Comparison of ENCODE assay signal across 8 cellular contexts in genomic region chr1:77900687-77901293, GRCh38. TPM values are rescaled to one million over a fixed set of nuclear protein-coding genes. Genes with fewer than 3 reads are reported as not detected.
DNase-seq lines count a peak whose midpoint lies in the region; ATAC-seq and TF ChIP-seq lines count a peak whose summit lies in the region.

No MANE protein-coding gene starts in this region.

- H3K27ac ChIP-seq in Karpas-422 (ENCODE audit: low read length) (no peak overlapping the region), SJCRH30 (no peak overlapping the region)

- no peak overlapping the region for H3K9ac ChIP-seq in Karpas-422 (ENCODE audit: low read length)

- H4K20me1 ChIP-seq in Karpas-422 (ENCODE audit: insufficient read depth, low read depth, low read length) = no peaks in the 10 kb centered on the region

- peak; percentile 70 for TF ChIP-seq CTCF in fibroblast of mammary gland (conservative IDR thresholded peaks at IDR 0.05; ENCODE audit: control insufficient read depth, insufficient read depth, low read depth, low read length)

- no peaks in the 10 kb centered on the region for H3K79me2 ChIP-seq in Karpas-422 (ENCODE audit: low read length)

- no peaks in the 10 kb centered on the region for H3K9me3 ChIP-seq in Karpas-422 (ENCODE audit: low read length)
- H3K9me3 ChIP-seq in SJCRH30 (replicated peaks) = 0 out of 2 replicates have a peak, but pooled peaks cover 4% of the 10 kb centered on the region
- H3K9me3 ChIP-seq in neuron (ENCODE audit: low read length) = no peaks in the 10 kb centered on the region

- H2AFZ ChIP-seq in Karpas-422 (ENCODE audit: low read length) (no peak overlapping the region), neuron (ENCODE audit: low read depth, low read length) (peak overlapping the region; percentile 37)

- H3K27me3 ChIP-seq in Karpas-422 (ENCODE audit: low read length) (no peaks in the 10 kb centered on the region), SJCRH30 (no peaks in the 10 kb centered on the region), neuron (ENCODE audit: insufficient read depth, low read length) (no peaks in the 10 kb centered on the region)

- DNase-seq in NOMO-1 treated with DMSO at 0.1 percent for 48 hours (lab: John Stamatoyannopoulos, UW; ENCODE audit: unreplicated experiment) (peak; percentile 14), NOMO-1 treated with dmso at 0.1 percent for 144 hours (lab: John Stamatoyannopoulos, UW; ENCODE audit: unreplicated experiment) (no peak), Karpas-422 (peak; percentile 79), SJCRH30 (peak; percentile 14 to 57), fibroblast of mammary gland (ENCODE audit: low read depth) (peak; percentile 76), activated gamma-delta T cell treated with Interleukin-2 at 50 U/mL for 16 hours (no peak)

- no peaks in the 10 kb centered on the region for H3K9me2 ChIP-seq in Karpas-422 (replicated peaks; ENCODE audit: insufficient read depth, low read length)

- H3K4me3 ChIP-seq in Karpas-422 (ENCODE audit: low read length) (no peak overlapping the region), SJCRH30 (no peak overlapping the region), fibroblast of mammary gland (ENCODE audit: control insufficient read depth, low read depth, low read length) (no peak overlapping the region), neuron (ENCODE audit: low read length) (no peak overlapping the region)

- H3K4me1 ChIP-seq in Karpas-422 (ENCODE audit: low read length) = no peaks in the 10 kb centered on the region
- no peaks in the 10 kb centered on the region for H3K4me1 ChIP-seq in SJCRH30
- H3K4me1 ChIP-seq in neuron (ENCODE audit: insufficient read depth, low read length) = no peaks in the 10 kb centered on the region

- no peaks in the 10 kb centered on the region for H3K36me3 ChIP-seq in Karpas-422 (ENCODE audit: insufficient read depth, low read length)
- no peaks in the 10 kb centered on the region for H3K36me3 ChIP-seq in SJCRH30
- no peaks in the 10 kb centered on the region for H3K36me3 ChIP-seq in neuron (ENCODE audit: insufficient read depth, low read length)

- H3K4me2 ChIP-seq in Karpas-422 (ENCODE audit: low read depth, low read length, poor library complexity, severe bottlenecking) = no peak overlapping the region

- ATAC-seq in HG02763 (IDR thresholded peaks at IDR 0.05; ENCODE audit: unreplicated experiment) = no peak

RNA-seq across cellular contexts. Expression of gene NEXN, which starts 12.4 kb away (rescaled TPM):
- total RNA-seq in Karpas-422 (2014; rRNA removed; shearing (Covaris generic); ENCODE audit: low replicate concordance) = 0.41 TPM in 1 of 2 replicates, not detected in the other
- total RNA-seq in SJCRH30 (2014; rRNA removed; shearing (Covaris generic)) = 6.9 and 9.0 TPM in 2 replicates

Comparison
In these comparisons a context has a peak if more than half of its experiments do, and no peak if none do; other contexts are left out.
1. DNase-seq: peak in NOMO-1 treated with DMSO at 0.1 percent for 48 hours (single experiment), Karpas-422 (single experiment), SJCRH30 (2 of 2) and fibroblast of mammary gland (single experiment); none in NOMO-1 treated with dmso at 0.1 percent for 144 hours (single experiment) and activated gamma-delta T cell treated with Interleukin-2 at 50 U/mL for 16 hours (single experiment).